In genomic region chr17:6756425-6757012, GRCh38 we compare ENCODE assay signal across 8 cellular contexts.
DNase-seq lines count a peak whose midpoint lies in the region; ATAC-seq, FAIRE-seq and TF ChIP-seq lines count a peak whose summit lies in the region.

No MANE protein-coding gene starts in this region.

- DNase-seq in T-helper 2 cell treated with Interferon-gamma antibody and Interleukin-4, amounts not matched to agents 5 μg/mL and 100 μg/mL, for 36 hours (ENCODE audit: low spot score) = no peak
- DNase-seq in foreskin fibroblast = peak in 1 of 2 donors; percentile 8
- DNase-seq in stimulated activated CD4-positive, alpha-beta T cell treated with anti-CD3 and anti-CD28 coated beads, Interleukin-2, amount 100 ng/mL, for 48 hours = no peak
- DNase-seq in RCC 7860 (ENCODE audit: low spot score) = no peak
- no peak for DNase-seq in NCI-H2029 treated with DMSO at 0.1 percent for 48 hours (lab: John Stamatoyannopoulos, UW)

- peaks cover 51% of the 10 kb centered on the region for H3K36me3 Mint-ChIP-seq in T-helper 2 cell treated with Interferon-gamma antibody and Interleukin-4, amounts not matched to agents 5 μg/mL and 100 μg/mL, for 36 hours (ENCODE audit: low read depth)
- peaks cover 23% of the 10 kb centered on the region for H3K36me3 Mint-ChIP-seq in stimulated activated memory B cell treated with anti-CD40 and anti-IgM and Interleukin-4, amounts not matched to agents 10 μg/mL and 1 μg/mL and 100 μg/mL, for 72 hours

- peaks cover 53% of the 10 kb centered on the region for H3K4me1 Mint-ChIP-seq in T-helper 2 cell treated with Interferon-gamma antibody and Interleukin-4, amounts not matched to agents 5 μg/mL and 100 μg/mL, for 36 hours (ENCODE audit: low read depth)
- peaks cover 39% of the 10 kb centered on the region for H3K4me1 Mint-ChIP-seq in stimulated activated memory B cell treated with anti-CD40 and anti-IgM and Interleukin-4, amounts not matched to agents 10 μg/mL and 1 μg/mL and 100 μg/mL, for 72 hours

- FAIRE-seq in RCC 7860 (lab: Jason Lieb, UNC) = no peak

- peak overlapping the region; percentile 95 for H3K27ac Mint-ChIP-seq in T-helper 2 cell treated with Interferon-gamma antibody and Interleukin-4, amounts not matched to agents 5 μg/mL and 100 μg/mL, for 36 hours
- H3K27ac Mint-ChIP-seq in stimulated activated memory B cell treated with anti-CD40 and anti-IgM and Interleukin-4, amounts not matched to agents 10 μg/mL and 1 μg/mL and 100 μg/mL, for 72 hours = peak overlapping the region; percentile 93

- peak overlapping the region; percentile 72 to 81 for H3K4me3 ChIP-seq in foreskin fibroblast (ENCODE audit: low read depth in 1 of 2, low read length in 2 of 2)

- no peaks in the 10 kb centered on the region for H3K9me3 Mint-ChIP-seq in T-helper 2 cell treated with Interferon-gamma antibody and Interleukin-4, amounts not matched to agents 5 μg/mL and 100 μg/mL, for 36 hours
- H3K9me3 Mint-ChIP-seq in stimulated activated memory B cell treated with anti-CD40 and anti-IgM and Interleukin-4, amounts not matched to agents 10 μg/mL and 1 μg/mL and 100 μg/mL, for 72 hours = no peaks in the 10 kb centered on the region

- no peak for TF ChIP-seq CTCF in foreskin fibroblast (IDR thresholded peaks at IDR 0.05; ENCODE audit: low read depth, low read length)

- peak; percentile 30 for TF ChIP-seq POLR2A in GM19193 (IDR thresholded peaks at IDR 0.05; ENCODE audit: extremely low read depth, insufficient read depth, insufficient read length)

- peak overlapping the region; percentile 98 for H3K4me3 Mint-ChIP-seq in T-helper 2 cell treated with Interferon-gamma antibody and Interleukin-4, amounts not matched to agents 5 μg/mL and 100 μg/mL, for 36 hours
- peak overlapping the region; percentile 90 for H3K4me3 Mint-ChIP-seq in stimulated activated memory B cell treated with anti-CD40 and anti-IgM and Interleukin-4, amounts not matched to agents 10 μg/mL and 1 μg/mL and 100 μg/mL, for 72 hours

- no peaks in the 10 kb centered on the region for H3K27me3 Mint-ChIP-seq in T-helper 2 cell treated with Interferon-gamma antibody and Interleukin-4, amounts not matched to agents 5 μg/mL and 100 μg/mL, for 36 hours (ENCODE audit: low read depth)
- no peaks in the 10 kb centered on the region for H3K27me3 Mint-ChIP-seq in stimulated activated memory B cell treated with anti-CD40 and anti-IgM and Interleukin-4, amounts not matched to agents 10 μg/mL and 1 μg/mL and 100 μg/mL, for 72 hours

- peak; percentile 14 for ATAC-seq in stimulated activated memory B cell treated with anti-CD40 and anti-IgM and Interleukin-4, amounts not matched to agents 10 μg/mL and 1 μg/mL and 100 μg/mL, for 72 hours
- no peak for ATAC-seq in HG02610 (IDR thresholded peaks at IDR 0.05; ENCODE audit: unreplicated experiment)
